16 cellular contexts compared by ENCODE assay signal in the genomic region with DNA sequence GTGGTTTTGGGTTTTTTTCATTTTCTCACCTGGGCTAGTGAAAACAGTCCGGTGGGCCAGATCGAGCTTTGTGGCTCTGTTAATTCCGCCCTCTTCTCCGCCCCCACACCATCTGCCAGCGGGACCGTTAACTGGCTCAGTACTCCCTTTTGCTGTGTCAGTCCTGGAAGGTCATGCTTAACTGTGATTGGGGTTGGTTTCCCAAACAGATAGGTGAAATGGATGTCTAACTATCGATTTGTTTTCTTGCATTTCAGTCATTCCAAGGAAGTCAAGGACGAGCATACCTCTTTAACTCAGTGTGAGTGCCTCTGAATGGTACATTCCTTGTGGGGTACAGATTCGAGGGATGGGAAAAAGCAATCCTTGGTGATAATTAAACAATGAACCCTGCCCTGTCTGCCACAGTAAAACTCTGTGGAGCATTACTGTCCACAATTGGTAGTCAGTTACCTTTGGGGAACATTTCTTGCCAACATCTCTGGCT. TPM values are rescaled to one million over a fixed set of nuclear protein-coding genes. Genes with fewer than 3 reads are reported as not detected.
DNase-seq lines count a peak whose midpoint lies in the region; ATAC-seq and TF ChIP-seq lines count a peak whose summit lies in the region.
"Had no signal": no experiment of that assay in that cellular context is flagged by ENCODE, and none has a peak within 500 bp of the region (broad histone marks: within the 10 kb centered on the region; RNA-seq: fewer than 3 reads in every experiment).

No MANE protein-coding gene starts in this region.

- H3K4me1 Mint-ChIP-seq in neural progenitor cell, result peaks cover 13% of the 10 kb centered on the region

- intact Hi-C loops in dorsolateral prefrontal cortex (cut with DNase I), result no loop called here
- intact Hi-C loops in tibial artery (cut with DNase I; ENCODE audit: low total_unique reads), result loop anchor here (5.0 kb wide), 1 partner anchor 34 kb away; no protein-coding TSS in a partner anchor

- H3K36me3 ChIP-seq in neural progenitor cell (no peaks in the 10 kb centered on the region), tibial artery (peaks cover 32 to 41% (median 39%) of the 10 kb centered on the region in 3 donors)

- no peak overlapping the region for H3K4me2 ChIP-seq in neural progenitor cell

- H3K9ac ChIP-seq in neural progenitor cell, result no peak overlapping the region

- H3K9me3 ChIP-seq in neural progenitor cell (ENCODE audit: low read depth) (no peaks in the 10 kb centered on the region), tibial artery (no peaks in the 10 kb centered on the region)
- H3K9me3 ChIP-seq: esophagus squamous epithelium, testis had no signal

- no peak for TF ChIP-seq CTCF in dorsolateral prefrontal cortex (IDR thresholded peaks at IDR 0.05 in 54 of 56, conservative IDR thresholded peaks at IDR 0.05 in 2 of 56; ENCODE audit: low read depth in 1 of 56, partially characterized antibody in 56 of 56)
- TF ChIP-seq CTCF in neural progenitor cell (IDR thresholded peaks at IDR 0.05), result no peak
- no peak for TF ChIP-seq CTCF in tibial artery (IDR thresholded peaks at IDR 0.05)

- H3K27ac ChIP-seq in dorsolateral prefrontal cortex (peak overlapping the region in 58 of 59 donors; percentile 6 to 100 (median 99)), neural progenitor cell (no peak overlapping the region), tibial artery (peak overlapping the region; percentile 65 to 70)
- H3K27ac ChIP-seq: 22Rv1, esophagus squamous epithelium, testis had no signal

- peaks cover 10% of the 10 kb centered on the region for H3K36me3 Mint-ChIP-seq in neural progenitor cell

- peaks cover 2% of the 10 kb centered on the region for H3F3A ChIP-seq in neural progenitor cell (ENCODE audit: low read depth)

- peaks cover 15% of the 10 kb centered on the region for H4K20me1 ChIP-seq in neural progenitor cell (ENCODE audit: low read depth)

- H3K4me3 Mint-ChIP-seq in neural progenitor cell, result no peak overlapping the region
- H3K4me3 Mint-ChIP-seq: activated CD4-positive, alpha-beta memory T cell treated with anti-CD3 and anti-CD28 coated beads for 36 hours had no signal

- H3K9me3 Mint-ChIP-seq in neural progenitor cell, result no peaks in the 10 kb centered on the region
- H3K9me3 Mint-ChIP-seq: activated CD4-positive, alpha-beta memory T cell treated with anti-CD3 and anti-CD28 coated beads for 36 hours had no signal

- H3K27me3 ChIP-seq in dorsolateral prefrontal cortex (no peaks in the 10 kb centered on the region), neural progenitor cell (no peaks in the 10 kb centered on the region), tibial artery (no peaks in the 10 kb centered on the region)
- H3K27me3 ChIP-seq: esophagus squamous epithelium, testis had no signal

- H2AFZ ChIP-seq in neural progenitor cell (replicated peaks), result no peak overlapping the region

- peaks cover 6% of the 10 kb centered on the region for H3K27me3 Mint-ChIP-seq in neural progenitor cell (ENCODE audit: insufficient read depth, low read depth)
- H3K27me3 Mint-ChIP-seq: activated CD4-positive, alpha-beta memory T cell treated with anti-CD3 and anti-CD28 coated beads for 36 hours had no signal

- peak overlapping the region; percentile 74 for H3K27ac Mint-ChIP-seq in neural progenitor cell
- H3K27ac Mint-ChIP-seq: activated CD4-positive, alpha-beta memory T cell treated with anti-CD3 and anti-CD28 coated beads for 36 hours had no signal

- H3K79me2 ChIP-seq in neural progenitor cell (ENCODE audit: low read depth), result no peaks in the 10 kb centered on the region

- ATAC-seq in HG02642 (IDR thresholded peaks at IDR 0.05; ENCODE audit: poor library complexity, unreplicated experiment), result no peak
- ATAC-seq: left colon had no signal

- H3K4me1 ChIP-seq in neural progenitor cell, result no peaks in the 10 kb centered on the region
- peaks cover 0 to 60% (median 17%) of the 10 kb centered on the region in 4 donors for H3K4me1 ChIP-seq in tibial artery
- H3K4me1 ChIP-seq: esophagus squamous epithelium, testis had no signal

- DNase-seq in NCI-H524 (lab: John Stamatoyannopoulos, UW), result peak; percentile 80 to 81
- DNase-seq in NCI-H524 treated with DMSO at 0.1 percent for 48 hours (lab: John Stamatoyannopoulos, UW), result no peak
- peak in 3 of 10 donors; percentile 38 to 74 (median 70) for DNase-seq in dorsolateral prefrontal cortex
- no peak for DNase-seq in neural progenitor cell (ENCODE audit: low spot score)
- no peak for DNase-seq in tibial artery
- no peak for DNase-seq in NCI-H446 treated with DMSO at 0.1 percent for 48 hours (lab: John Stamatoyannopoulos, UW)
- no peak for DNase-seq in ureter (ENCODE audit: low spot score)
- DNase-seq: activated CD4-positive, alpha-beta memory T cell treated with anti-CD3 and anti-CD28 coated beads for 36 hours; DND-41; esophagus squamous epithelium; Karpas-422; left colon; NCI-H1436 treated with DMSO at 0.1 percent for 48 hours; testis had no signal

- H3K4me3 ChIP-seq in dorsolateral prefrontal cortex (no peak overlapping the region), neural progenitor cell (no peak overlapping the region), tibial artery (no peak overlapping the region)
- H3K4me3 ChIP-seq: esophagus squamous epithelium, testis had no signal

RNA-seq across cellular contexts. Expression of a gene that starts 56.7 kb away (rescaled TPM):
- 100 to 1,000 TPM in 1 of 120 experiments, 10 to 100 TPM in 119; 35.6 to 117 (median 58.9) TPM for total RNA-seq in dorsolateral prefrontal cortex
- 21.4 and 38.0 TPM in 2 replicates for total RNA-seq in neural progenitor cell (ENCODE audit: low replicate concordance)
- 29.4 TPM for total RNA-seq in ureter

Comparison
In these comparisons a context has a peak if more than half of its experiments do, and no peak if none do; other contexts are left out.
1. DNase-seq: peak in NCI-H524 (2 of 2); none in NCI-H524 treated with DMSO at 0.1 percent for 48 hours (single experiment), neural progenitor cell (single experiment), tibial artery (0 of 2), NCI-H446 treated with DMSO at 0.1 percent for 48 hours (single experiment) and ureter (single experiment).